10 cellular contexts compared by ENCODE assay signal in the genomic region with DNA sequence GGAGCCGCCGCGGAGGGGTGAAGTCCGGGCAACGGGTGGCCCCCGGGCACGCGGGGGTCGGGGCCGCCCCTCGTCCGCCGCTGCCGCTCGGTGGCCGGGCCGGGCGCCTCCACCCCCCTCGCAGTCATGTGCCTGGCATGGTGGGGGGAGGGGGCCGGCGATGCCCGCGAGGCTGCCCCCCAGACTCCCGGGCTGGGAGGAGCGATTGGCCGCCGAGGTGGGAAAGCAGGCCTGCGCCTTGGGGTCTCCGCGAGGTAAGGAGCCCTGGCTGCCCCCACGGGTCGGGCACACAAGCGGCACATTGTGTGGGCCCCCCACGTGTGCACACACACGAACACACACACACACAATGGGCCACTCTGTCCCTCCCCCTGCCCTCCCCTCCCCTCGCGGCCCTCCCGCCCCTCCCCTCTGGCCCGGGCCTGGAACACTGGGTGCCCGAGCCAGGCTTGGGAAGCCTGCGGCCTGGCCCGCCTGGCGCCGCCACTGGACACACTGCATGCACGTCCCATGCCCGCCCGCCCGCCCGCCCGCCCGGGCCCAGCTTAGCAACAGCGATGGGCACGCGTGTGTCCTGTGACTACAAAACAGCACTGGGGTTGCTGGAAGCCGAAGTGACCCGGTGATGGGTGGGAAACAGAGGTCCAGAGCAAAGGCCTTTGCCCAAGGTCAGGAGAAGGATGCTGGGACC. TPM values are rescaled to one million over a fixed set of nuclear protein-coding genes. Genes with fewer than 3 reads are reported as not detected.
DNase-seq lines count a peak whose midpoint lies in the region; ATAC-seq and TF ChIP-seq lines count a peak whose summit lies in the region.
"Had no signal": no experiment of that assay in that cellular context is flagged by ENCODE, and none has a peak within 500 bp of the region (broad histone marks: within the 10 kb centered on the region; RNA-seq: fewer than 3 reads in every experiment).

No MANE protein-coding gene starts in this region.

- ATAC-seq in Right ventricle myocardium superior (ENCODE audit: poor library complexity) = peak; percentile 66

- TF ChIP-seq CTCF in WI38 (IDR thresholded peaks at IDR 0.05; ENCODE audit: low read depth, low read length) = no peak

- DNase-seq in Daoy (ENCODE audit: low read depth) = peak; percentile 21
- peak; percentile 63 for DNase-seq in Right ventricle myocardium superior
- DNase-seq in NCI-H128 (lab: John Stamatoyannopoulos, UW; ENCODE audit: unreplicated experiment) = no peak
- DNase-seq in activated CD4-positive, alpha-beta T cell treated with anti-CD3 and anti-CD28 coated beads for 48 hours = no peak
- DNase-seq in NCI-H2196 (lab: John Stamatoyannopoulos, UW; ENCODE audit: unreplicated experiment) = no peak
- DNase-seq in activated CD4-positive, alpha-beta T cell treated with anti-CD3 and anti-CD28 coated beads for 4 hours = no peak
- DNase-seq: Kasumi-1 had no signal

- H3K9ac ChIP-seq in rectal smooth muscle tissue (ENCODE audit: low read length) = no peak overlapping the region

- peak overlapping the region; percentile 77 for H3K27ac ChIP-seq in rectal smooth muscle tissue (ENCODE audit: low read depth, low read length)

- peaks cover 3% of the 10 kb centered on the region for H3K4me1 ChIP-seq in rectal smooth muscle tissue (ENCODE audit: control insufficient read depth, insufficient read depth, low read length)

- peak overlapping the region; percentile 27; the same call in 1 of the 2 replicates for H3K4me3 ChIP-seq in WI38 (ENCODE audit: low read depth, low read length)
- H3K4me3 ChIP-seq in rectal smooth muscle tissue (ENCODE audit: low read length) = peak overlapping the region; percentile 49

- H3K36me3 ChIP-seq in rectal smooth muscle tissue (ENCODE audit: control insufficient read depth, insufficient read depth, low read length) = no peaks in the 10 kb centered on the region

- intact Hi-C loops in Right ventricle myocardium superior (cut with DNase I) = no loop called here

- no peaks in the 10 kb centered on the region for H3K27me3 ChIP-seq in rectal smooth muscle tissue (ENCODE audit: control insufficient read depth, insufficient read depth, low read length)

RNA-seq across cellular contexts. Expression of gene SLC6A8, which starts 1.3 kb away (rescaled TPM):
- 6.3 and 7.5 TPM in 2 replicates for total RNA-seq in Daoy (2014; rRNA removed; shearing (Covaris generic))
- total RNA-seq in Right ventricle myocardium superior = 192 TPM

RNA-seq across cellular contexts. Expression of gene PNCK, which starts 15.4 kb away (rescaled TPM):
- total RNA-seq in Daoy (2014; rRNA removed; shearing (Covaris generic)) = not detected in 2 replicates
- 8.1 TPM for total RNA-seq in Right ventricle myocardium superior

RNA-seq across cellular contexts. Expression of gene BCAP31, which starts 35.1 kb away (rescaled TPM):
- 146 and 203 TPM in 2 replicates for total RNA-seq in Daoy (2014; rRNA removed; shearing (Covaris generic))
- 86.4 TPM for total RNA-seq in Right ventricle myocardium superior

RNA-seq across cellular contexts. Expression of gene ABCD1, which starts 35.6 kb away (rescaled TPM):
- total RNA-seq in Daoy (2014; rRNA removed; shearing (Covaris generic)) = 4.8 and 5.0 TPM in 2 replicates
- 14.7 TPM for total RNA-seq in Right ventricle myocardium superior

RNA-seq across cellular contexts. Expression of gene DUSP9, which starts 42.0 kb away (rescaled TPM):
- 10.2 and 16.4 TPM in 2 replicates for total RNA-seq in Daoy (2014; rRNA removed; shearing (Covaris generic))
- not detected for total RNA-seq in Right ventricle myocardium superior
- total RNA-seq: myocyte had no signal

Comparison
In these comparisons a context has a peak if more than half of its experiments do, and no peak if none do; other contexts are left out.
1. DNase-seq: peak in Daoy (single experiment) and Right ventricle myocardium superior (single experiment); none in NCI-H128 (single experiment), activated CD4-positive, alpha-beta T cell treated with anti-CD3 and anti-CD28 coated beads for 48 hours (single experiment), NCI-H2196 (single experiment) and activated CD4-positive, alpha-beta T cell treated with anti-CD3 and anti-CD28 coated beads for 4 hours (0 of 2).
2. RNA of gene SLC6A8, which starts 1.3 kb away (total RNA-seq): 192 TPM in Right ventricle myocardium superior (single experiment); 6.3 to 7.5 TPM in Daoy; every median in the first group is over 10 times any median in the second.